ENCODE assay signal across 15 cellular contexts in genomic region chr14:54947230-54947629, GRCh38. TPM values are rescaled to one million over a fixed set of nuclear protein-coding genes. Genes with fewer than 3 reads are reported as not detected.
DNase-seq lines count a peak whose midpoint lies in the region; ATAC-seq and TF ChIP-seq lines count a peak whose summit lies in the region.
"Had no signal": no experiment of that assay in that cellular context is flagged by ENCODE, and none has a peak within 500 bp of the region (broad histone marks: within the 10 kb centered on the region; RNA-seq: fewer than 3 reads in every experiment).

No MANE protein-coding gene starts in this region.

- CTCF ChIA-PET in activated CD8-positive, alpha-beta memory T cell treated with anti-CD3 and anti-CD28 coated beads, Interleukin-2, amount 10 ng/mL, durations not matched to agents 7 days and 5 days (lab: Charles Lee), result interaction anchor here (1.2 kb wide), 1 partner anchor 10 kb away, joined by 3 read pairs; no protein-coding TSS in a partner anchor
- CTCF ChIA-PET in CD4-positive, alpha-beta memory T cell (lab: Charles Lee; ENCODE audit: partially characterized antibody), result interaction anchor here (1.4 kb wide), 1 partner anchor 44 kb away, joined by 3 read pairs; the partner anchor contains the start of gene GCH1

- H3K36me3 Mint-ChIP-seq in activated CD8-positive, alpha-beta memory T cell treated with anti-CD3 and anti-CD28 coated beads, Interleukin-2, amount 10 ng/mL, durations not matched to agents 7 days and 5 days, result peaks cover 52% of the 10 kb centered on the region
- H3K36me3 Mint-ChIP-seq in CD4-positive, alpha-beta memory T cell, result peaks cover 0 to 3% of the 10 kb centered on the region in 2 donors
- H3K36me3 Mint-ChIP-seq in T-helper 17 cell (ENCODE audit: low read depth) (peaks cover 2% of the 10 kb centered on the region), immature natural killer cell (peaks cover 0 to 15% (median 12%) of the 10 kb centered on the region in 3 donors)

- no peak overlapping the region for H3K4me3 Mint-ChIP-seq in activated CD8-positive, alpha-beta memory T cell treated with anti-CD3 and anti-CD28 coated beads, Interleukin-2, amount 10 ng/mL, durations not matched to agents 7 days and 5 days
- H3K4me3 Mint-ChIP-seq in CD4-positive, alpha-beta memory T cell, result peak overlapping the region in 3 of 8 donors; percentile 53 to 65 (median 55)
- peak overlapping the region; percentile 66 for H3K4me3 Mint-ChIP-seq in T-helper 17 cell
- H3K4me3 Mint-ChIP-seq in immature natural killer cell, result peak overlapping the region in 3 of 5 donors; percentile 17 to 38 (median 24)
- H3K4me3 Mint-ChIP-seq: HFFc6 had no signal

- intact Hi-C loops in CD4-positive, alpha-beta memory T cell (cut with micrococcal nuclease), result no loop called here

- no peaks in the 10 kb centered on the region for H3K27me3 ChIP-seq in CD4-positive, alpha-beta memory T cell (ENCODE audit: insufficient read depth, low read length)

- H3K9me3 Mint-ChIP-seq in activated CD8-positive, alpha-beta memory T cell treated with anti-CD3 and anti-CD28 coated beads, Interleukin-2, amount 10 ng/mL, durations not matched to agents 7 days and 5 days (ENCODE audit: low read depth), result no peaks in the 10 kb centered on the region
- H3K9me3 Mint-ChIP-seq in CD4-positive, alpha-beta memory T cell, result peaks cover 0 to 9% (median 3%) of the 10 kb centered on the region in 8 donors
- no peaks in the 10 kb centered on the region for H3K9me3 Mint-ChIP-seq in immature natural killer cell
- H3K9me3 Mint-ChIP-seq: HFFc6 had no signal

- DNase-seq in activated CD8-positive, alpha-beta memory T cell treated with anti-CD3 and anti-CD28 coated beads, Interleukin-2, amount 10 ng/mL, durations not matched to agents 7 days and 5 days, result no peak
- no peak for DNase-seq in activated CD8-positive, alpha-beta memory T cell treated with anti-CD3 and anti-CD28 coated beads for 24 hours
- DNase-seq in CD4-positive, alpha-beta memory T cell, result peak in 4 of 5 donors; percentile 1 to 16 (median 12)
- DNase-seq in T-helper 17 cell, result no peak
- DNase-seq in immature natural killer cell, result no peak
- no peak for DNase-seq in EL
- DNase-seq in GM20000 (ENCODE audit: low spot score), result no peak
- DNase-seq: C1 segment of cervical spinal cord; CD8-positive, alpha-beta memory T cell; DMS 273 treated with DMSO at 0.1 percent for 48 hours; DMS79; GF-D8; GOT3; HFFc6 had no signal

- H3K9me3 ChIP-seq in CD4-positive, alpha-beta memory T cell (ENCODE audit: control insufficient read depth in 1 of 2, low read length in 2 of 2), result no peaks in the 10 kb centered on the region
- H3K9me3 ChIP-seq in T-helper 17 cell (ENCODE audit: control insufficient read depth, low read length, poor library complexity, severe bottlenecking), result no peaks in the 10 kb centered on the region
- H3K9me3 ChIP-seq: HAP-1 had no signal

- ATAC-seq in activated CD8-positive, alpha-beta memory T cell treated with anti-CD3 and anti-CD28 coated beads, Interleukin-2, amount 10 ng/mL, durations not matched to agents 7 days and 5 days, result no peak
- peak; percentile 33 for ATAC-seq in T-helper 17 cell

- no peak overlapping the region for H3K4me3 ChIP-seq in CD4-positive, alpha-beta memory T cell (ENCODE audit: low read length in 2 of 2)
- H3K4me3 ChIP-seq: HAP-1 had no signal

- no peaks in the 10 kb centered on the region for H3K27me3 Mint-ChIP-seq in activated CD8-positive, alpha-beta memory T cell treated with anti-CD3 and anti-CD28 coated beads, Interleukin-2, amount 10 ng/mL, durations not matched to agents 7 days and 5 days
- H3K27me3 Mint-ChIP-seq in CD4-positive, alpha-beta memory T cell, result no peaks in the 10 kb centered on the region
- H3K27me3 Mint-ChIP-seq in T-helper 17 cell, result no peaks in the 10 kb centered on the region
- H3K27me3 Mint-ChIP-seq in immature natural killer cell (ENCODE audit: low read depth in 3 of 3), result peaks cover 0 to 3% (median 0%) of the 10 kb centered on the region in 3 donors
- H3K27me3 Mint-ChIP-seq: CD8-positive, alpha-beta memory T cell had no signal

- peaks cover 26% of the 10 kb centered on the region for H3K4me1 ChIP-seq in CD4-positive, alpha-beta memory T cell (ENCODE audit: insufficient read depth, low read length)
- H3K4me1 ChIP-seq: HAP-1 had no signal

- H3K27ac Mint-ChIP-seq in activated CD8-positive, alpha-beta memory T cell treated with anti-CD3 and anti-CD28 coated beads, Interleukin-2, amount 10 ng/mL, durations not matched to agents 7 days and 5 days, result peak overlapping the region; percentile 32
- peak overlapping the region in 3 of 7 donors; percentile 22 to 87 (median 70) for H3K27ac Mint-ChIP-seq in CD4-positive, alpha-beta memory T cell
- H3K27ac Mint-ChIP-seq in T-helper 17 cell (no peak overlapping the region), immature natural killer cell (peak overlapping the region in 1 of 6 donors; percentile 39)
- H3K27ac Mint-ChIP-seq: HFFc6 had no signal

- POLR2A ChIA-PET in CD4-positive, alpha-beta memory T cell (lab: Charles Lee; ENCODE audit: partially characterized antibody), result no interaction called here

- no peaks in the 10 kb centered on the region for H3K36me3 ChIP-seq in CD4-positive, alpha-beta memory T cell (ENCODE audit: insufficient read depth, low read length)

- peaks cover 12% of the 10 kb centered on the region for H3K4me1 Mint-ChIP-seq in activated CD8-positive, alpha-beta memory T cell treated with anti-CD3 and anti-CD28 coated beads, Interleukin-2, amount 10 ng/mL, durations not matched to agents 7 days and 5 days
- H3K4me1 Mint-ChIP-seq in CD4-positive, alpha-beta memory T cell, result peaks cover 5 to 24% (median 7%) of the 10 kb centered on the region in 4 donors
- no peaks in the 10 kb centered on the region for H3K4me1 Mint-ChIP-seq in T-helper 17 cell
- H3K4me1 Mint-ChIP-seq in immature natural killer cell, result peaks cover 7 to 12% of the 10 kb centered on the region in 2 donors

- no peak overlapping the region for H3K27ac ChIP-seq in CD4-positive, alpha-beta memory T cell (ENCODE audit: low read depth, low read length)

- TF ChIP-seq CTCF in GM20000 (IDR thresholded peaks at IDR 0.05; ENCODE audit: extremely low read depth, missing control alignments), result no peak

RNA-seq across cellular contexts. Expression of gene GCH1, which starts 44.6 kb away (rescaled TPM):
- total RNA-seq in activated CD8-positive, alpha-beta memory T cell treated with anti-CD3 and anti-CD28 coated beads, Interleukin-2, amount 10 ng/mL, durations not matched to agents 7 days and 5 days, result 10 to 100 TPM; 70.8 to 73.2 TPM
- total RNA-seq in CD4-positive, alpha-beta memory T cell, result 10 to 100 TPM; 28.4 to 30.2 TPM
- 10 to 100 TPM; 30.8 to 31.9 TPM for polyA plus RNA-seq in CD4-positive, alpha-beta memory T cell
- total RNA-seq in T-helper 17 cell, result 10 to 100 TPM; 42.5 to 46.0 TPM
- 10 to 100 TPM; 41.7 to 53.2 (median 52.0) TPM for polyA plus RNA-seq in immature natural killer cell

Comparison
In these comparisons a context has a peak if more than half of its experiments do, and no peak if none do; other contexts are left out.
1. DNase-seq: peak in CD4-positive, alpha-beta memory T cell (4 of 5); none in activated CD8-positive, alpha-beta memory T cell treated with anti-CD3 and anti-CD28 coated beads, Interleukin-2, amount 10 ng/mL, durations not matched to agents 7 days and 5 days (single experiment), activated CD8-positive, alpha-beta memory T cell treated with anti-CD3 and anti-CD28 coated beads for 24 hours (single experiment), T-helper 17 cell (0 of 3), immature natural killer cell (0 of 3), EL (single experiment) and GM20000 (single experiment).